8 cellular contexts compared by ENCODE assay signal in genomic region chr16:31074073-31074813, GRCh38. TPM values are rescaled to one million over a fixed set of nuclear protein-coding genes. Genes with fewer than 3 reads are reported as not detected.
DNase-seq lines count a peak whose midpoint lies in the region; TF ChIP-seq lines count a peak whose summit lies in the region.

A gene with protein sequence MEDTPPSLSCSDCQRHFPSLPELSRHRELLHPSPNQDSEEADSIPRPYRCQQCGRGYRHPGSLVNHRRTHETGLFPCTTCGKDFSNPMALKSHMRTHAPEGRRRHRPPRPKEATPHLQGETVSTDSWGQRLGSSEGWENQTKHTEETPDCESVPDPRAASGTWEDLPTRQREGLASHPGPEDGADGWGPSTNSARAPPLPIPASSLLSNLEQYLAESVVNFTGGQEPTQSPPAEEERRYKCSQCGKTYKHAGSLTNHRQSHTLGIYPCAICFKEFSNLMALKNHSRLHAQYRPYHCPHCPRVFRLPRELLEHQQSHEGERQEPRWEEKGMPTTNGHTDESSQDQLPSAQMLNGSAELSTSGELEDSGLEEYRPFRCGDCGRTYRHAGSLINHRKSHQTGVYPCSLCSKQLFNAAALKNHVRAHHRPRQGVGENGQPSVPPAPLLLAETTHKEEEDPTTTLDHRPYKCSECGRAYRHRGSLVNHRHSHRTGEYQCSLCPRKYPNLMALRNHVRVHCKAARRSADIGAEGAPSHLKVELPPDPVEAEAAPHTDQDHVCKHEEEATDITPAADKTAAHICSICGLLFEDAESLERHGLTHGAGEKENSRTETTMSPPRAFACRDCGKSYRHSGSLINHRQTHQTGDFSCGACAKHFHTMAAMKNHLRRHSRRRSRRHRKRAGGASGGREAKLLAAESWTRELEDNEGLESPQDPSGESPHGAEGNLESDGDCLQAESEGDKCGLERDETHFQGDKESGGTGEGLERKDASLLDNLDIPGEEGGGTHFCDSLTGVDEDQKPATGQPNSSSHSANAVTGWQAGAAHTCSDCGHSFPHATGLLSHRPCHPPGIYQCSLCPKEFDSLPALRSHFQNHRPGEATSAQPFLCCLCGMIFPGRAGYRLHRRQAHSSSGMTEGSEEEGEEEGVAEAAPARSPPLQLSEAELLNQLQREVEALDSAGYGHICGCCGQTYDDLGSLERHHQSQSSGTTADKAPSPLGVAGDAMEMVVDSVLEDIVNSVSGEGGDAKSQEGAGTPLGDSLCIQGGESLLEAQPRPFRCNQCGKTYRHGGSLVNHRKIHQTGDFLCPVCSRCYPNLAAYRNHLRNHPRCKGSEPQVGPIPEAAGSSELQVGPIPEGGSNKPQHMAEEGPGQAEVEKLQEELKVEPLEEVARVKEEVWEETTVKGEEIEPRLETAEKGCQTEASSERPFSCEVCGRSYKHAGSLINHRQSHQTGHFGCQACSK (N-terminal part only) (plus strand): TSS chr16:31074422. CDS start chr16:31076325, 1,903 bp downstream.
TSS of gene ZNF668 (minus strand) at chr16:31074240. CDS start at chr16:31064459, 9,781 bp downstream.

- DNase-seq in ELR (ENCODE audit: low read depth) (peak; percentile 100), H7 (peak; percentile 98), M059J (ENCODE audit: low read depth) (peak; percentile 99), SHP77 (lab: John Stamatoyannopoulos, UW) (peak; percentile 99 to 100), fibroblast of the aortic adventitia (ENCODE audit: low read depth) (peak; percentile 99)
- peak; percentile 96 for DNase-seq in activated effector memory CD4-positive, alpha-beta T cell treated with Interleukin-2 at 50 U/mL for 16 hours

- peaks cover 20% of the 10 kb centered on the region for H3K36me3 ChIP-seq in H7 (replicated peaks; ENCODE audit: control insufficient read depth, insufficient read depth, low read length)

- H3K27me3 Mint-ChIP-seq in nephron (ENCODE audit: low read depth): no peaks in the 10 kb centered on the region
- H3K27me3 Mint-ChIP-seq in stimulated activated naive CD8-positive, alpha-beta T cell treated with anti-CD3 and anti-CD28 coated beads, Interleukin-15, Interleukin-2, amounts not matched to agents 100 ng/mL and 50 ng/mL, for 24 hours: no peaks in the 10 kb centered on the region

- no peaks in the 10 kb centered on the region for H3K9me3 Mint-ChIP-seq in nephron
- H3K9me3 Mint-ChIP-seq in stimulated activated naive CD8-positive, alpha-beta T cell treated with anti-CD3 and anti-CD28 coated beads, Interleukin-15, Interleukin-2, amounts not matched to agents 100 ng/mL and 50 ng/mL, for 24 hours: no peaks in the 10 kb centered on the region

- TF ChIP-seq CTCF in fibroblast of the aortic adventitia (IDR thresholded peaks at IDR 0.05; ENCODE audit: insufficient read depth, low read length) (no peak), nephron (IDR thresholded peaks at IDR 0.05; ENCODE audit: unreplicated experiment in 3 of 3) (no peak)

- peaks cover 26% of the 10 kb centered on the region for H3K36me3 Mint-ChIP-seq in nephron (ENCODE audit: low read depth)
- peaks cover 23% of the 10 kb centered on the region for H3K36me3 Mint-ChIP-seq in stimulated activated naive CD8-positive, alpha-beta T cell treated with anti-CD3 and anti-CD28 coated beads, Interleukin-15, Interleukin-2, amounts not matched to agents 100 ng/mL and 50 ng/mL, for 24 hours (ENCODE audit: low read depth)

- peak within 1 kb of the TSS; percentile 98 to 100 (median 99) for H3K4me3 Mint-ChIP-seq in nephron
- H3K4me3 Mint-ChIP-seq in stimulated activated naive CD8-positive, alpha-beta T cell treated with anti-CD3 and anti-CD28 coated beads, Interleukin-15, Interleukin-2, amounts not matched to agents 100 ng/mL and 50 ng/mL, for 24 hours: peak within 1 kb of the TSS; percentile 98

- no peaks in the 10 kb centered on the region for H3K27me3 ChIP-seq in H7 (ENCODE audit: control insufficient read depth, insufficient read depth, low read length)

- peak within 1 kb of the TSS; percentile 81 to 97 (median 92) for H3K27ac Mint-ChIP-seq in nephron
- H3K27ac Mint-ChIP-seq in stimulated activated naive CD8-positive, alpha-beta T cell treated with anti-CD3 and anti-CD28 coated beads, Interleukin-15, Interleukin-2, amounts not matched to agents 100 ng/mL and 50 ng/mL, for 24 hours: peak within 1 kb of the TSS; percentile 96

- peak within 1 kb of the TSS; percentile 69 for H3K4me3 ChIP-seq in H7 (ENCODE audit: insufficient read depth, low read depth, low read length)
- H3K4me3 ChIP-seq in fibroblast of the aortic adventitia (ENCODE audit: low read depth, low read length): peak within 1 kb of the TSS; percentile 82

- peaks cover 26% of the 10 kb centered on the region for H3K4me1 Mint-ChIP-seq in nephron
- peaks cover 41% of the 10 kb centered on the region for H3K4me1 Mint-ChIP-seq in stimulated activated naive CD8-positive, alpha-beta T cell treated with anti-CD3 and anti-CD28 coated beads, Interleukin-15, Interleukin-2, amounts not matched to agents 100 ng/mL and 50 ng/mL, for 24 hours (ENCODE audit: low read depth)

RNA-seq across cellular contexts. Expression of the first gene that starts in this region (rescaled TPM):
- total RNA-seq in H7 (2014; rRNA removed; shearing (Covaris generic)): 28.8 and 30.0 TPM in 2 replicates
- 14.3 and 21.5 TPM in 2 replicates for total RNA-seq in M059J (2014; rRNA removed; shearing (Covaris generic))
- total RNA-seq in fibroblast of the aortic adventitia (ENCODE audit: low replicate concordance): 5.8 and 16.2 TPM in 2 replicates

RNA-seq across cellular contexts. Expression of gene ZNF668, which starts in this region (rescaled TPM):
- total RNA-seq in H7 (2014; rRNA removed; shearing (Covaris generic)): 16.4 and 19.9 TPM in 2 replicates
- total RNA-seq in M059J (2014; rRNA removed; shearing (Covaris generic)): 6.5 and 11.9 TPM in 2 replicates
- 4.6 and 12.3 TPM in 2 replicates for total RNA-seq in fibroblast of the aortic adventitia (ENCODE audit: low replicate concordance)

Comparison
In these comparisons a context has a peak if more than half of its experiments do, and no peak if none do; other contexts are left out.
1. Peak in every context shown above with its lines: DNase-seq and H3K4me3 ChIP-seq.